16 cellular contexts compared by ENCODE assay signal in genomic region chr1:8739377-8739776, GRCh38.
A peak's percentile ranks its signal among the peaks of the same experiment; 100 is the strongest.
DNase-seq lines count a peak whose midpoint lies in the region; ATAC-seq, FAIRE-seq and TF ChIP-seq lines count a peak whose summit lies in the region.
"Had no signal": no experiment of that assay in that cellular context is flagged by ENCODE, and none has a peak within 500 bp of the region (broad histone marks: within the 10 kb centered on the region; RNA-seq: fewer than 3 reads in every experiment).

No MANE protein-coding gene starts in this region.

- H3K14ac ChIP-seq in mesenchymal stem cell (ENCODE audit: low read length in 2 of 2): no peak overlapping the region

- POLR2A ChIA-PET in GM12878 (lab: Charles Lee): interaction anchor here (1.8 kb wide), 1 partner anchor 11 kb away, joined by 4 read pairs; no protein-coding TSS in a partner anchor

- H4K91ac ChIP-seq in mesenchymal stem cell (ENCODE audit: low read length): no peak overlapping the region

- H3K4me1 ChIP-seq in GM12878 (ENCODE audit: control insufficient read depth, insufficient read depth, low read length) (peaks cover 5% of the 10 kb centered on the region; the same call in 1 of the 2 replicates), mesenchymal stem cell (ENCODE audit: control insufficient read depth, insufficient read depth, low read depth, low read length) (peaks cover 5% of the 10 kb centered on the region), esophagus squamous epithelium (no peaks in the 10 kb centered on the region)

- TF ChIP-seq RAD21 in GM12878 (IDR thresholded peaks at IDR 0.05; ENCODE audit: insufficient read depth, low read depth, low read length): no peak

- no peak overlapping the region for H2BK15ac ChIP-seq in mesenchymal stem cell (ENCODE audit: low read depth, poor library complexity, severe bottlenecking)

- H2BK120ac ChIP-seq in mesenchymal stem cell (ENCODE audit: low read depth, low read length): no peak overlapping the region

- ATAC-seq in GM12878: peak; percentile 60
- ATAC-seq in HG02852 (IDR thresholded peaks at IDR 0.05; ENCODE audit: unreplicated experiment): no peak
- ATAC-seq: activated CD8-positive, alpha-beta memory T cell treated with anti-CD3 and anti-CD28 coated beads, Interleukin-2, amount 10 ng/mL, durations not matched to agents 7 days and 5 days; CD8-positive, alpha-beta T cell; right cardiac atrium had no signal

- H2AK5ac ChIP-seq in mesenchymal stem cell (ENCODE audit: low read length, severe bottlenecking): peak overlapping the region; percentile 21

- TF ChIP-seq POLR2A in GM12878 (IDR thresholded peaks at IDR 0.05; ENCODE audit: low read depth, low read length): no peak
- no peak for TF ChIP-seq POLR2A in esophagus squamous epithelium (IDR thresholded peaks at IDR 0.05)

- H3K23ac ChIP-seq in mesenchymal stem cell (ENCODE audit: low read length in 2 of 2): no peak overlapping the region

- peak overlapping the region in 1 of 2 experiments; percentile 66 for H3K18ac ChIP-seq in mesenchymal stem cell (ENCODE audit: low read depth in 1 of 2, low read length in 2 of 2)

- intact Hi-C loops in GM12878 (cut with micrococcal nuclease; ENCODE audit: unreplicated experiment): no loop called here
- intact Hi-C loops in esophagus squamous epithelium (cut with DNase I): no loop called here

- no peak overlapping the region for H3K27ac ChIP-seq in GM12878 (ENCODE audit: control insufficient read depth, insufficient read depth)
- no peak overlapping the region for H3K27ac ChIP-seq in mesenchymal stem cell (ENCODE audit: low read length, poor library complexity, severe bottlenecking)
- no peak overlapping the region for H3K27ac ChIP-seq in esophagus squamous epithelium

- CTCF ChIA-PET in GM12878 (lab: Yijun Ruan, JAX): interaction anchor here (1.7 to 5.4 kb wide), 2 partner anchors 12 to 110 kb away, joined by 8 to 31 read pairs; no protein-coding TSS in a partner anchor

- no peak for TF ChIP-seq EP300 in GM12878 (IDR thresholded peaks at IDR 0.05; ENCODE audit: borderline replicate concordance in 1 of 2, control insufficient read depth in 1 of 2, low read depth in 2 of 2, low read length in 2 of 2)

- TF ChIP-seq CTCF in GM12878 (IDR thresholded peaks at IDR 0.05 in 2 of 3, conservative IDR thresholded peaks at IDR 0.05 in 1 of 3; ENCODE audit: control insufficient read depth in 2 of 3, extremely low read depth in 1 of 3, insufficient read depth in 1 of 3, low read depth in 3 of 3, low read length in 3 of 3) (peak in 2 of 3 experiments; percentile 18 to 24; a peak in 1 of 6 replicates), esophagus squamous epithelium (IDR thresholded peaks at IDR 0.05) (no peak)

- H3K36me3 ChIP-seq in GM12878 (ENCODE audit: control insufficient read depth in 2 of 2, insufficient read depth in 2 of 2, low read length in 1 of 2) (no peaks in the 10 kb centered on the region; a peak in 1 of 4 replicates), mesenchymal stem cell (ENCODE audit: control insufficient read depth in 1 of 2, insufficient read depth in 2 of 2, low read depth in 1 of 2, low read length in 2 of 2) (peaks cover 0 to 5% of the 10 kb centered on the region in 2 experiments), esophagus squamous epithelium (no peaks in the 10 kb centered on the region)

- FAIRE-seq in GM12878 (lab: Jason Lieb, UNC): no peak

- no peak overlapping the region for H3K4me3 ChIP-seq in GM12878
- H3K4me3 ChIP-seq in mesenchymal stem cell (ENCODE audit: insufficient read depth in 1 of 2, low read depth in 1 of 2, low read length in 2 of 2): no peak overlapping the region
- no peak overlapping the region for H3K4me3 ChIP-seq in esophagus squamous epithelium

- H4K8ac ChIP-seq in mesenchymal stem cell (ENCODE audit: low read length): peak overlapping the region; percentile 42

- SMC1A ChIA-PET in GM12878 (lab: Charles Lee; ENCODE audit: uncharacterized antibody, unreplicated experiment): interaction anchor here (1.2 to 2.5 kb wide), 4 partner anchors 8 to 109 kb away, joined by 3 to 20 read pairs (median 8); no protein-coding TSS in a partner anchor

- RAD21 ChIA-PET in GM12878 (lab: Charles Lee; ENCODE audit: unreplicated experiment): interaction anchor here (2.6 kb wide), 1 partner anchor 12 kb away, joined by 11 read pairs; no protein-coding TSS in a partner anchor

- H2BK12ac ChIP-seq in mesenchymal stem cell (ENCODE audit: low read length in 2 of 2): peak overlapping the region in 1 of 2 experiments; percentile 91

- peaks cover 7% of the 10 kb centered on the region for H3K9me3 ChIP-seq in GM12878 (replicated peaks; ENCODE audit: control insufficient read depth, insufficient read depth, low read length)
- H3K9me3 ChIP-seq in mesenchymal stem cell (ENCODE audit: control insufficient read depth, low read length): peaks cover 8% of the 10 kb centered on the region
- peaks cover 0 to 6% (median 0%) of the 10 kb centered on the region in 3 donors for H3K9me3 ChIP-seq in esophagus squamous epithelium

- H2BK5ac ChIP-seq in mesenchymal stem cell (ENCODE audit: low read depth, low read length, poor library complexity, severe bottlenecking): no peak overlapping the region

- in situ Hi-C loops in KBM-7 (cut with MboI; ENCODE audit: low pct_unique_long_range_greater_than_20kb, low sequenced_read_pairs): no loop called here
- in situ Hi-C loops in GM12878 (cut with MboI): no loop called here

- H3K9ac ChIP-seq in GM12878 (ENCODE audit: control insufficient read depth, insufficient read depth, low read length) (no peak overlapping the region), mesenchymal stem cell (ENCODE audit: low read length) (no peak overlapping the region)

- H3K4me2 ChIP-seq in GM12878 (ENCODE audit: control insufficient read depth, insufficient read depth) (no peak overlapping the region), mesenchymal stem cell (ENCODE audit: low read length, poor library complexity, severe bottlenecking) (no peak overlapping the region)

- DNase-seq in DMS53 (lab: John Stamatoyannopoulos, UW) (peak; percentile 52), DMS53 treated with DMSO at 0.1 percent for 48 hours (lab: John Stamatoyannopoulos, UW; ENCODE audit: unreplicated experiment) (no peak), KBM-7 (peak; percentile 12), GM12878 (ENCODE audit: low read depth, low spot score) (no peak), mesenchymal stem cell (peak; percentile 10), NCI-H526 treated with DMSO at 0.1 percent for 48 hours (lab: John Stamatoyannopoulos, UW) (no peak), esophagus squamous epithelium (lab: John Stamatoyannopoulos, UW) (no peak)
- DNase-seq: activated CD8-positive, alpha-beta memory T cell treated with anti-CD3 and anti-CD28 coated beads, Interleukin-2, amount 10 ng/mL, durations not matched to agents 7 days and 5 days; activated naive CD4-positive, alpha-beta T cell; CD8-positive, alpha-beta T cell; GDM1; NCI-H1436; NCI-H446; nephron progenitor cell; right cardiac atrium had no signal

- H3K4ac ChIP-seq in mesenchymal stem cell (ENCODE audit: low read depth in 1 of 2, low read length in 2 of 2): no peak overlapping the region

- no peaks in the 10 kb centered on the region for H3K27me3 ChIP-seq in GM12878 (replicated peaks in 1 of 2; ENCODE audit: control insufficient read depth in 2 of 2, insufficient read depth in 2 of 2, low read length in 1 of 2)
- no peaks in the 10 kb centered on the region for H3K27me3 ChIP-seq in mesenchymal stem cell (ENCODE audit: control insufficient read depth in 1 of 2, insufficient read depth in 1 of 2, low read length in 2 of 2)
- no peaks in the 10 kb centered on the region for H3K27me3 ChIP-seq in esophagus squamous epithelium

- peaks cover 17% of the 10 kb centered on the region for H3K79me1 ChIP-seq in mesenchymal stem cell (replicated peaks; ENCODE audit: low read length, poor library complexity, severe bottlenecking)

- no peaks in the 10 kb centered on the region for H4K20me1 ChIP-seq in GM12878 (ENCODE audit: control insufficient read depth, insufficient read depth)

- H2AFZ ChIP-seq in GM12878 (ENCODE audit: control insufficient read depth, low read depth, low read length) (no peak overlapping the region), mesenchymal stem cell (ENCODE audit: low read depth, low read length) (no peak overlapping the region)

- H3K79me2 ChIP-seq in GM12878 (ENCODE audit: control insufficient read depth, insufficient read depth, low read length): no peaks in the 10 kb centered on the region; the same call in none of the 2 replicates

- BruUV-seq in GM12878 (replicated peaks; lab: Mats Ljungman, UMichigan): no TSS peak

- 96% methylated on average over 4 of the region's 4 CpGs for WGBS in GM12878 (ENCODE audit: insufficient coverage, insufficient replicate concordance, low lambda C conversion rate, missing lambda C conversion rate)
- WGBS in mesenchymal stem cell: 98% methylated on average over 4 of the region's 4 CpGs
- WGBS in esophagus squamous epithelium, 2 donors: 80 to 97% methylated on average over 4 of the region's 4 CpGs

TF ChIP-seq in GM12878, 131 proteins besides CTCF, POLR2A, EP300 and RAD21:
- TF ChIP-seq ZBTB33 (IDR thresholded peaks at IDR 0.05) (peak; percentile 92), BACH1 (IDR thresholded peaks at IDR 0.05; ENCODE audit: borderline replicate concordance) (no peak)

Comparison
In these comparisons a context has a peak if more than half of its experiments do, and no peak if none do; other contexts are left out.
1. DNase-seq: peak in DMS53 (single experiment), KBM-7 (single experiment) and mesenchymal stem cell (single experiment); none in DMS53 treated with DMSO at 0.1 percent for 48 hours (single experiment), GM12878 (single experiment), NCI-H526 treated with DMSO at 0.1 percent for 48 hours (single experiment) and esophagus squamous epithelium (single experiment).
2. CTCF ChIP-seq: peak in GM12878 (2 of 3); none in esophagus squamous epithelium (0 of 6).